Comparison of ENCODE assay signal across 25 cellular contexts in the genomic region with DNA sequence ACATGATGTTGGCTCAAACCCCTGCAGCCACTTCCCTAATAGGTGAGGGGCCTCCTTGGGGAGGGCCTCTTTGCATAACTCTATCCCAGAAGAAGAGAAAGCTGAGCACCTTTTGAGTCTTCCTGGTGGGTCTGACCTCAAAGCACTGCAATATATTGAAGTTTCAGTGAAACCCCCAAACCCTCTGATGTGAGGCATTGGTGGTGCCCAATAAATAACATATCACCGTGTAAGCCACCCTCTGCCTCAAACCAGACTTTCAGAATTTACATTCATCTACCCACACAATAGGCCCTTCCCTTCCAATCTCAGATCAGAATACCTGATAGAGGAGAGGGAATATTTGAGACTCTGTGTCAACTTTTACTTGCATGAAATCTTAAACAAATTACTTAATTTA.
"Had no signal": no experiment of that assay in that cellular context is flagged by ENCODE, and none has a peak within 500 bp of the region (broad histone marks: within the 10 kb centered on the region; RNA-seq: fewer than 3 reads in every experiment).

No MANE protein-coding gene starts in this region.

- DNase-seq: activated CD4-positive, alpha-beta T cell treated with anti-CD3 and anti-CD28 coated beads for 48 hours; activated CD4-positive, alpha-beta T cell treated with anti-CD3 and anti-CD28 coated beads, Interleukin-2, amount 50 U/mL, for 48 hours; activated effector memory CD4-positive, alpha-beta T cell treated with Interleukin-2 at 50 U/mL for 16 hours; activated naive CD4-positive, alpha-beta T cell; amygdala; MV-4-11; NCI-H1092 treated with DMSO at 0.1 percent for 48 hours; NCI-H1417 treated with DMSO at 0.1 percent for 48 hours; NCI-H1694; NCI-H2029; NCI-H2107; NCI-H2171 treated with DMSO at 0.1 percent for 48 hours; NCI-H226; NCI-H526 treated with DMSO at 0.1 percent for 48 hours; NCI-H82; Peyer's patch; Right ventricle myocardium superior; SJCRH30 had no signal

- H3K9me3 Mint-ChIP-seq: activated naive CD4-positive, alpha-beta T cell treated with anti-CD3 and anti-CD28 coated beads, Interleukin-2, amount 50 U/mL, for 24 hours; T-helper 1 cell treated with Interleukin-12 subunit alpha and Interleukin-12 subunit beta and Interleukin-4 antibody, amounts not matched to agents 30 μg/mL and 1 μg/mL, for 36 hours had no signal

- H3K4me1 Mint-ChIP-seq: activated naive CD4-positive, alpha-beta T cell treated with anti-CD3 and anti-CD28 coated beads, Interleukin-2, amount 50 U/mL, for 24 hours had no signal

- H3K4me3 ChIP-seq: cardiac muscle cell, MG63, Peyer's patch, SJCRH30 had no signal

- H3K27ac ChIP-seq: cardiac muscle cell, Peyer's patch, RWPE1, SJCRH30 had no signal

- H3K27me3 ChIP-seq: brain microvascular endothelial cell, cardiac muscle cell, MG63, Peyer's patch, SJCRH30 had no signal

- H3K27ac Mint-ChIP-seq: activated naive CD4-positive, alpha-beta T cell treated with anti-CD3 and anti-CD28 coated beads, Interleukin-2, amount 50 U/mL, for 24 hours; T-helper 1 cell treated with Interleukin-12 subunit alpha and Interleukin-12 subunit beta and Interleukin-4 antibody, amounts not matched to agents 30 μg/mL and 1 μg/mL, for 36 hours had no signal

- H3K9me3 ChIP-seq: Peyer's patch, SJCRH30 had no signal

- H3K36me3 ChIP-seq: brain microvascular endothelial cell, cardiac muscle cell, Peyer's patch, SJCRH30 had no signal

- H3K4me1 ChIP-seq: Peyer's patch had no signal

- H3K4me3 Mint-ChIP-seq: activated naive CD4-positive, alpha-beta T cell treated with anti-CD3 and anti-CD28 coated beads, Interleukin-2, amount 50 U/mL, for 24 hours; T-helper 1 cell treated with Interleukin-12 subunit alpha and Interleukin-12 subunit beta and Interleukin-4 antibody, amounts not matched to agents 30 μg/mL and 1 μg/mL, for 36 hours had no signal

- H3K36me3 Mint-ChIP-seq: activated naive CD4-positive, alpha-beta T cell treated with anti-CD3 and anti-CD28 coated beads, Interleukin-2, amount 50 U/mL, for 24 hours had no signal

- ATAC-seq: activated CD4-positive, CD25-positive, alpha-beta regulatory T cell treated with anti-CD3 and anti-CD28 coated beads, Interleukin-2, amount 50 U/mL, for 24 hours had no signal
